1 cellular context compared by ENCODE assay signal in the genomic region with DNA sequence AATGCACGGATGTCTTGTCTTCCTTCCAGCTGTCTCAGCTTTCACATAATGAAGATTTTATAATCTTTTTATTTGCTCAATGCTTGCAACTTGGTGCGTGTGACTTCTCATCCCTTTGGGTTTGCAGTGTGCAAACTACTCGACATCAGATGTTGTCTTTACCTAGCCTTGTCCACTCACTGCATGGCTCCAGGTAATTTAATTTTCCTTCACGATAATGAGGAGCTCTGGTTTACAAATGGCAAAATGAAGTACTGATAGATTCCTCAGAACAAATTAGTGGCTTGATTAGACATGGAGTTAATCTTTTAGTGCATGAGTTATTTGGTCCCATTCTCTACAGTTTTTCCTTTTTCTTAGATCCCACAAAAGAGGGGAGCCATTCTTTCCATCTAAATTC.
TF ChIP-seq lines count a peak whose summit lies in the region.

No MANE protein-coding gene starts in this region.

TF ChIP-seq in SK-N-SH, 30 proteins besides CTCF, POLR2A, EP300 and RAD21 (continued from another document):
- TF ChIP-seq, protein P1, sequence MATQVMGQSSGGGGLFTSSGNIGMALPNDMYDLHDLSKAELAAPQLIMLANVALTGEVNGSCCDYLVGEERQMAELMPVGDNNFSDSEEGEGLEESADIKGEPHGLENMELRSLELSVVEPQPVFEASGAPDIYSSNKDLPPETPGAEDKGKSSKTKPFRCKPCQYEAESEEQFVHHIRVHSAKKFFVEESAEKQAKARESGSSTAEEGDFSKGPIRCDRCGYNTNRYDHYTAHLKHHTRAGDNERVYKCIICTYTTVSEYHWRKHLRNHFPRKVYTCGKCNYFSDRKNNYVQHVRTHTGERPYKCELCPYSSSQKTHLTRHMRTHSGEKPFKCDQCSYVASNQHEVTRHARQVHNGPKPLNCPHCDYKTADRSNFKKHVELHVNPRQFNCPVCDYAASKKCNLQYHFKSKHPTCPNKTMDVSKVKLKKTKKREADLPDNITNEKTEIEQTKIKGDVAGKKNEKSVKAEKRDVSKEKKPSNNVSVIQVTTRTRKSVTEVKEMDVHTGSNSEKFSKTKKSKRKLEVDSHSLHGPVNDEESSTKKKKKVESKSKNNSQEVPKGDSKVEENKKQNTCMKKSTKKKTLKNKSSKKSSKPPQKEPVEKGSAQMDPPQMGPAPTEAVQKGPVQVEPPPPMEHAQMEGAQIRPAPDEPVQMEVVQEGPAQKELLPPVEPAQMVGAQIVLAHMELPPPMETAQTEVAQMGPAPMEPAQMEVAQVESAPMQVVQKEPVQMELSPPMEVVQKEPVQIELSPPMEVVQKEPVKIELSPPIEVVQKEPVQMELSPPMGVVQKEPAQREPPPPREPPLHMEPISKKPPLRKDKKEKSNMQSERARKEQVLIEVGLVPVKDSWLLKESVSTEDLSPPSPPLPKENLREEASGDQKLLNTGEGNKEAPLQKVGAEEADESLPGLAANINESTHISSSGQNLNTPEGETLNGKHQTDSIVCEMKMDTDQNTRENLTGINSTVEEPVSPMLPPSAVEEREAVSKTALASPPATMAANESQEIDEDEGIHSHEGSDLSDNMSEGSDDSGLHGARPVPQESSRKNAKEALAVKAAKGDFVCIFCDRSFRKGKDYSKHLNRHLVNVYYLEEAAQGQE (IDR thresholded peaks at IDR 0.05; ENCODE audit: low read depth, low read length) = no peak
- TF ChIP-seq FOXJ3 (CRISPR knock-in tag; IDR thresholded peaks at IDR 0.05) (no peak), CHD2 (IDR thresholded peaks at IDR 0.05; ENCODE audit: low read length, partially characterized antibody) (no peak), RCOR1 (IDR thresholded peaks at IDR 0.05; ENCODE audit: low read length) (peak; percentile 57; the same call in 1 of the 2 replicates), FOXM1 (IDR thresholded peaks at IDR 0.05; ENCODE audit: low read depth) (no peak), TEAD4 (IDR thresholded peaks at IDR 0.05; ENCODE audit: borderline replicate concordance, insufficient read depth) (no peak), SIN3A (IDR thresholded peaks at IDR 0.05; ENCODE audit: borderline replicate concordance, low read depth, low read length) (no peak)
- TF ChIP-seq, protein P2, sequence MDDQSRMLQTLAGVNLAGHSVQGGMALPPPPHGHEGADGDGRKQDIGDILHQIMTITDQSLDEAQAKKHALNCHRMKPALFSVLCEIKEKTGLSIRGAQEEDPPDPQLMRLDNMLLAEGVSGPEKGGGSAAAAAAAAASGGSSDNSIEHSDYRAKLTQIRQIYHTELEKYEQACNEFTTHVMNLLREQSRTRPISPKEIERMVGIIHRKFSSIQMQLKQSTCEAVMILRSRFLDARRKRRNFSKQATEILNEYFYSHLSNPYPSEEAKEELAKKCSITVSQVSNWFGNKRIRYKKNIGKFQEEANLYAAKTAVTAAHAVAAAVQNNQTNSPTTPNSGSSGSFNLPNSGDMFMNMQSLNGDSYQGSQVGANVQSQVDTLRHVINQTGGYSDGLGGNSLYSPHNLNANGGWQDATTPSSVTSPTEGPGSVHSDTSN (IDR thresholded peaks at IDR 0.05) = no peak
TF ChIP-seq in SK-N-SH: peak in this region for 2.
